In genomic region chr14:104752338-104752734, GRCh38 we compare ENCODE assay signal across 8 cellular contexts. TPM values are rescaled to one million over a fixed set of nuclear protein-coding genes. Genes with fewer than 3 reads are reported as not detected.
DNase-seq lines count a peak whose midpoint lies in the region; ATAC-seq, FAIRE-seq and TF ChIP-seq lines count a peak whose summit lies in the region.

No MANE protein-coding gene starts in this region.

- no peak for TF ChIP-seq EP300 in stomach (IDR thresholded peaks at IDR 0.05)

- no peak for TF ChIP-seq CTCF in VCaP (conservative IDR thresholded peaks at IDR 0.05)
- no peak for TF ChIP-seq CTCF in stomach (IDR thresholded peaks at IDR 0.05)

- 17% methylated on average over 32 of the region's 32 CpGs for WGBS in right cardiac atrium
- WGBS in stomach, 5 donors, result 13 to 19% (median 15%) methylated on average over 18 to 32 of the region's 32 CpGs

- H3K36me3 ChIP-seq in stomach, result peaks cover 18 to 23% (median 23%) of the 10 kb centered on the region in 4 donors

- peak overlapping the region; percentile 39 for H3K4me3 ChIP-seq in right cardiac atrium (ENCODE audit: low read length)
- peak overlapping the region; percentile 64 to 99 (median 92) for H3K4me3 ChIP-seq in stomach

- FAIRE-seq in RCC 7860 (lab: Jason Lieb, UNC), result no peak

- intact Hi-C loops in right cardiac atrium (cut with DNase I) (no loop called here), stomach (cut with DNase I; ENCODE audit: low total_unique reads) (no loop called here)

- peak; percentile 1 for ATAC-seq in GM18498 (IDR thresholded peaks at IDR 0.05; ENCODE audit: unreplicated experiment)
- peak; percentile 73 for ATAC-seq in HG02571 (IDR thresholded peaks at IDR 0.05; ENCODE audit: unreplicated experiment)
- peak in 1 of 2 donors; percentile 0 for ATAC-seq in right cardiac atrium
- ATAC-seq in GM21619 (IDR thresholded peaks at IDR 0.05; ENCODE audit: unreplicated experiment), result no peak
- ATAC-seq in HG02981 (IDR thresholded peaks at IDR 0.05; ENCODE audit: unreplicated experiment), result no peak

- no peaks in the 10 kb centered on the region for H3K27me3 ChIP-seq in right cardiac atrium (ENCODE audit: control insufficient read depth, insufficient read depth)
- H3K27me3 ChIP-seq in stomach, result no peaks in the 10 kb centered on the region

- DNase-seq in right cardiac atrium (no peak), stomach (no peak), RCC 7860 (ENCODE audit: low spot score) (no peak)

- H3K4me1 ChIP-seq in right cardiac atrium (ENCODE audit: control insufficient read depth, insufficient read depth, low read length) (peaks cover 2% of the 10 kb centered on the region), stomach (peaks cover 49 to 73% (median 64%) of the 10 kb centered on the region in 4 donors)

- H3K9me3 ChIP-seq in right cardiac atrium (ENCODE audit: control insufficient read depth, low read length) (no peaks in the 10 kb centered on the region), stomach (no peaks in the 10 kb centered on the region)

- H3K27ac ChIP-seq in VCaP (peak overlapping the region; percentile 71), right cardiac atrium (ENCODE audit: low read length) (peak overlapping the region; percentile 63), stomach (peak overlapping the region; percentile 75 to 92 (median 91))

- TF ChIP-seq POLR2A in stomach (IDR thresholded peaks at IDR 0.05), result no peak

RNA-seq across cellular contexts. Expression of gene SIVA1, which starts 0.6 kb away (rescaled TPM):
- total RNA-seq in right cardiac atrium (10 to 100 TPM; 74.6 to 88.5 (median 85.1) TPM), stomach (100 to 1,000 TPM in 4 of 5 donors, 10 to 100 TPM in 1; 73.3 to 366 (median 252) TPM)
- polyA plus RNA-seq in right cardiac atrium (201 TPM), stomach (100 to 1,000 TPM; 200 to 247 (median 213) TPM)

RNA-seq across cellular contexts. Expression of gene ADSS1, which starts 28.3 kb away (rescaled TPM):
- total RNA-seq in right cardiac atrium (100 to 1,000 TPM; 156 to 212 (median 188) TPM), stomach (10 to 100 TPM in 1 of 5 donors, 1 to 10 TPM in 3, not detected in 1; 7.0 to 59.4 (median 7.6) TPM)
- polyA plus RNA-seq in right cardiac atrium (217 TPM), stomach (10 to 100 TPM; 12.3 to 16.7 (median 14.5) TPM)

RNA-seq across cellular contexts. Expression of gene AKT1, which starts 43.2 kb away (rescaled TPM):
- total RNA-seq in right cardiac atrium (100 to 1,000 TPM; 120 to 154 (median 126) TPM), stomach (100 to 1,000 TPM in 4 of 5 donors, 10 to 100 TPM in 1; 85.2 to 292 (median 119) TPM)
- polyA plus RNA-seq in right cardiac atrium (101 TPM), stomach (100 to 1,000 TPM; 100 to 123 (median 107) TPM)

RNA-seq across cellular contexts. Expression of gene ZBTB42, which starts 48.6 kb away (rescaled TPM):
- total RNA-seq in right cardiac atrium (1 to 10 TPM; 6.0 to 7.7 (median 6.6) TPM), stomach (10 to 100 TPM in 3 of 5 donors, 1 to 10 TPM in 2; 4.7 to 59.7 (median 13.2) TPM)
- polyA plus RNA-seq in right cardiac atrium (5.3 TPM), stomach (1 to 10 TPM; 4.6 to 7.9 (median 5.5) TPM)

Comparison
In these comparisons a context has a peak if more than half of its experiments do, and no peak if none do; other contexts are left out.
1. ATAC-seq: peak in GM18498 (single experiment) and HG02571 (single experiment); none in GM21619 (single experiment) and HG02981 (single experiment).
2. Peak in every context shown above with its lines, with median percentiles within 50 percentile points of each other: H3K27ac ChIP-seq.